ENCODE assay signal across 1 cellular context in genomic region chr7:43112941-43113621, GRCh38.
TF ChIP-seq lines count a peak whose summit lies in the region.

No MANE protein-coding gene starts in this region.

TF ChIP-seq in HepG2, 621 proteins besides CTCF, POLR2A, EP300 and RAD21:
- TF ChIP-seq ZFYVE20 (CRISPR knock-in tag; IDR thresholded peaks at IDR 0.05; ENCODE audit: borderline replicate concordance, low read depth) (no peak), ZNF687 (CRISPR knock-in tag; IDR thresholded peaks at IDR 0.05) (peak; percentile 25; the same call in 1 of the 2 replicates)
